ENCODE assay signal across 9 cellular contexts in genomic region chr2:105919826-105920225, GRCh38.
A peak's percentile ranks its signal among the peaks of the same experiment; 100 is the strongest.
DNase-seq lines count a peak whose midpoint lies in the region; ATAC-seq, FAIRE-seq and TF ChIP-seq lines count a peak whose summit lies in the region.
"Had no signal": no experiment of that assay in that cellular context is flagged by ENCODE, and none has a peak within 500 bp of the region (broad histone marks: within the 10 kb centered on the region; RNA-seq: fewer than 3 reads in every experiment).

No MANE protein-coding gene starts in this region.

- BruUV-seq in HepG2 (replicated peaks; lab: Mats Ljungman, UMichigan): no TSS peak

- TF ChIP-seq POLR2A in HepG2 (IDR thresholded peaks at IDR 0.05; ENCODE audit: insufficient read depth in 1 of 2, low read depth in 2 of 2, low read length in 2 of 2): no peak

- no peak for TF ChIP-seq RAD21 in HepG2 (CRISPR knock-in tag; IDR thresholded peaks at IDR 0.05)

- no peaks in the 10 kb centered on the region for H4K20me1 ChIP-seq in HepG2 (ENCODE audit: insufficient read depth, low read length)

- CTCF ChIA-PET in HepG2 (lab: Yijun Ruan, JAX; ENCODE audit: low intra/inter-chr PET ratio, low total read pairs): no interaction called here

- peak overlapping the region; percentile 77 for H3K4me2 ChIP-seq in HepG2 (ENCODE audit: low read depth, low read length)

- H3K36me3 ChIP-seq in GM06990 (ENCODE audit: control insufficient read depth, insufficient read depth, low read length) (no peaks in the 10 kb centered on the region), HepG2 (replicated peaks in 1 of 2; ENCODE audit: control insufficient read depth in 1 of 2, insufficient read depth in 2 of 2, low read length in 2 of 2) (no peaks in the 10 kb centered on the region)

- H3K9me3 ChIP-seq in HepG2 (ENCODE audit: low read length): no peaks in the 10 kb centered on the region

- POLR2A ChIA-PET in HepG2 (lab: Yijun Ruan, JAX): interaction anchor here (0.9 to 2.1 kb wide), 12 partner anchors 7 to 207 kb away, joined by 3 to 10 read pairs (median 5); no protein-coding TSS in a partner anchor

- peak overlapping the region; percentile 78 for H3K27ac ChIP-seq in HepG2 (ENCODE audit: extremely low read length, insufficient read depth, low read length)
- H3K27ac ChIP-seq: skin epidermis had no signal

- TF ChIP-seq EP300 in HepG2 (IDR thresholded peaks at IDR 0.05; ENCODE audit: low read depth in 2 of 2, low read length in 2 of 2): no peak
- no peak for TF ChIP-seq EP300 in HepG2 (CRISPR knock-in tag; IDR thresholded peaks at IDR 0.05; ENCODE audit: borderline replicate concordance)

- peaks cover 52% of the 10 kb centered on the region for H3K4me1 ChIP-seq in HepG2 (ENCODE audit: insufficient read depth, low read length)

- no peak overlapping the region for H3K4me3 ChIP-seq in GM06990 (replicated peaks; ENCODE audit: low read depth, low read length)
- peak overlapping the region in 1 of 3 experiments; percentile 39; a peak in 1 of 6 replicates for H3K4me3 ChIP-seq in HepG2 (replicated peaks in 1 of 3; ENCODE audit: insufficient read depth in 1 of 3, low read depth in 2 of 3, low read length in 3 of 3)
- H3K4me3 ChIP-seq: skin epidermis had no signal

- H3K9ac ChIP-seq in HepG2 (ENCODE audit: insufficient read depth, low read depth, low read length): peak overlapping the region; percentile 47

- no peak for FAIRE-seq in HepG2 (lab: Jason Lieb, UNC)
- FAIRE-seq in urothelium cell line (lab: Jason Lieb, UNC): peak; percentile 42

- H3K27me3 ChIP-seq in GM06990 (replicated peaks; ENCODE audit: control insufficient read depth, insufficient read depth, low read length) (no peaks in the 10 kb centered on the region), HepG2 (ENCODE audit: control insufficient read depth in 1 of 2, insufficient read depth in 2 of 2, low read length in 2 of 2) (no peaks in the 10 kb centered on the region)

- TF ChIP-seq CTCF in GM06990 (IDR thresholded peaks at IDR 0.05; ENCODE audit: insufficient read depth, low read length, poor library complexity, severe bottlenecking) (peak; percentile 71), HepG2 (CRISPR knock-in tag; IDR thresholded peaks at IDR 0.05) (peak; percentile 70)

- no peak overlapping the region for H2AFZ ChIP-seq in HepG2 (ENCODE audit: low read length)

- ATAC-seq in HepG2 (peak; percentile 32), GM19455 (IDR thresholded peaks at IDR 0.05; ENCODE audit: unreplicated experiment) (no peak), GM19397 (IDR thresholded peaks at IDR 0.05; ENCODE audit: unreplicated experiment) (no peak)

- no peaks in the 10 kb centered on the region for H3K79me2 ChIP-seq in HepG2 (ENCODE audit: insufficient read depth, low read length)

- intact Hi-C loops in HepG2 (cut with micrococcal nuclease; ENCODE audit: unreplicated experiment): loop anchor here (1.0 to 5.0 kb wide), 6 partner anchors 9 to 178 kb away; partner anchors contain the start of gene NCK2

- no peak for DNase-seq in GM06990 (ENCODE audit: extremely low read depth, insufficient read length)
- peak; percentile 54 for DNase-seq in RPMI7951 (ENCODE audit: low read depth)
- DNase-seq in astrocyte of the hippocampus (ENCODE audit: low read depth, low spot score): peak; percentile 34
- peak; percentile 35 for DNase-seq in HepG2 (ENCODE audit: low spot score)
- DNase-seq in urothelium cell line (ENCODE audit: low spot score): peak; percentile 76
- no peak for DNase-seq in C1 segment of cervical spinal cord (lab: John Stamatoyannopoulos, UW)

- in situ Hi-C loops in HepG2 (cut with HindIII; ENCODE audit: extremely low pct_ligation_motif_present, low pct_unique_long_range_greater_than_20kb): no loop called here

TF ChIP-seq in HepG2, 621 proteins besides CTCF, POLR2A, EP300 and RAD21 (continues in another document):
- TF ChIP-seq EHMT2 (IDR thresholded peaks at IDR 0.05; ENCODE audit: borderline replicate concordance, low read depth, low read length) (peak; percentile 48; the same call in 1 of the 2 replicates), MBD4 (IDR thresholded peaks at IDR 0.05; ENCODE audit: borderline replicate concordance, low read length) (no peak), YEATS2 (CRISPR knock-in tag; IDR thresholded peaks at IDR 0.05; ENCODE audit: borderline replicate concordance) (0 out of 2 replicates have a peak, but pooled peaks have one; percentile 3), TCF7 (IDR thresholded peaks at IDR 0.05; ENCODE audit: low read depth) (no peak), ZNF616 (CRISPR knock-in tag; IDR thresholded peaks at IDR 0.05; ENCODE audit: low read depth) (no peak), MED13 (CRISPR knock-in tag; IDR thresholded peaks at IDR 0.05) (no peak), AHR (CRISPR knock-in tag; IDR thresholded peaks at IDR 0.05) (no peak), ZFX (CRISPR knock-in tag; IDR thresholded peaks at IDR 0.05; ENCODE audit: low read depth) (no peak), ZNF598 (CRISPR knock-in tag; IDR thresholded peaks at IDR 0.05; ENCODE audit: borderline replicate concordance) (0 out of 2 replicates have a peak, but pooled peaks have one; percentile 9)
- TF ChIP-seq, protein P1, sequence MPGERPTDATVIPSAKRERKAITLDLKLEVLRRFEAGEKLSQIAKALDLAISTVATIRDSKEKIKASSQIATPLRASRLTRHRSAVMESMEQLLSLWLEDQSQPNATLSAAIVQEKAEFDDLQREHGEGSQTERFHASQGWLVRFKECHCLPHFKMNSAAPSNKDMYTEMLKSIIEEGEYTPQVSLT (CRISPR knock-in tag; IDR thresholded peaks at IDR 0.05; ENCODE audit: borderline replicate concordance, low read depth): no peak
- TF ChIP-seq, protein P2, sequence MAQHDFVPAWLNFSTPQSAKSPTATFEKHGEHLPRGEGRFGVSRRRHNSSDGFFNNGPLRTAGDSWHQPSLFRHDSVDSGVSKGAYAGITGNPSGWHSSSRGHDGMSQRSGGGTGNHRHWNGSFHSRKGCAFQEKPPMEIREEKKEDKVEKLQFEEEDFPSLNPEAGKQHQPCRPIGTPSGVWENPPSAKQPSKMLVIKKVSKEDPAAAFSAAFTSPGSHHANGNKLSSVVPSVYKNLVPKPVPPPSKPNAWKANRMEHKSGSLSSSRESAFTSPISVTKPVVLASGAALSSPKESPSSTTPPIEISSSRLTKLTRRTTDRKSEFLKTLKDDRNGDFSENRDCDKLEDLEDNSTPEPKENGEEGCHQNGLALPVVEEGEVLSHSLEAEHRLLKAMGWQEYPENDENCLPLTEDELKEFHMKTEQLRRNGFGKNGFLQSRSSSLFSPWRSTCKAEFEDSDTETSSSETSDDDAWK (CRISPR knock-in tag; IDR thresholded peaks at IDR 0.05): no peak
- TF ChIP-seq, protein P3, sequence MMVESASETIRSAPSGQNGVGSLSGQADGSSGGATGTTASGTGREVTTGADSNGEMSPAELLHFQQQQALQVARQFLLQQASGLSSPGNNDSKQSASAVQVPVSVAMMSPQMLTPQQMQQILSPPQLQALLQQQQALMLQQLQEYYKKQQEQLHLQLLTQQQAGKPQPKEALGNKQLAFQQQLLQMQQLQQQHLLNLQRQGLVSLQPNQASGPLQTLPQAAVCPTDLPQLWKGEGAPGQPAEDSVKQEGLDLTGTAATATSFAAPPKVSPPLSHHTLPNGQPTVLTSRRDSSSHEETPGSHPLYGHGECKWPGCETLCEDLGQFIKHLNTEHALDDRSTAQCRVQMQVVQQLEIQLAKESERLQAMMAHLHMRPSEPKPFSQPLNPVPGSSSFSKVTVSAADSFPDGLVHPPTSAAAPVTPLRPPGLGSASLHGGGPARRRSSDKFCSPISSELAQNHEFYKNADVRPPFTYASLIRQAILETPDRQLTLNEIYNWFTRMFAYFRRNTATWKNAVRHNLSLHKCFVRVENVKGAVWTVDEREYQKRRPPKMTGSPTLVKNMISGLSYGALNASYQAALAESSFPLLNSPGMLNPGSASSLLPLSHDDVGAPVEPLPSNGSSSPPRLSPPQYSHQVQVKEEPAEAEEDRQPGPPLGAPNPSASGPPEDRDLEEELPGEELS (CRISPR knock-in tag; IDR thresholded peaks at IDR 0.05): no peak
- TF ChIP-seq, protein P4, sequence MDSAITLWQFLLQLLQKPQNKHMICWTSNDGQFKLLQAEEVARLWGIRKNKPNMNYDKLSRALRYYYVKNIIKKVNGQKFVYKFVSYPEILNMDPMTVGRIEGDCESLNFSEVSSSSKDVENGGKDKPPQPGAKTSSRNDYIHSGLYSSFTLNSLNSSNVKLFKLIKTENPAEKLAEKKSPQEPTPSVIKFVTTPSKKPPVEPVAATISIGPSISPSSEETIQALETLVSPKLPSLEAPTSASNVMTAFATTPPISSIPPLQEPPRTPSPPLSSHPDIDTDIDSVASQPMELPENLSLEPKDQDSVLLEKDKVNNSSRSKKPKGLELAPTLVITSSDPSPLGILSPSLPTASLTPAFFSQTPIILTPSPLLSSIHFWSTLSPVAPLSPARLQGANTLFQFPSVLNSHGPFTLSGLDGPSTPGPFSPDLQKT (CRISPR knock-in tag; IDR thresholded peaks at IDR 0.05; ENCODE audit: borderline replicate concordance): no peak
- TF ChIP-seq, protein P5, sequence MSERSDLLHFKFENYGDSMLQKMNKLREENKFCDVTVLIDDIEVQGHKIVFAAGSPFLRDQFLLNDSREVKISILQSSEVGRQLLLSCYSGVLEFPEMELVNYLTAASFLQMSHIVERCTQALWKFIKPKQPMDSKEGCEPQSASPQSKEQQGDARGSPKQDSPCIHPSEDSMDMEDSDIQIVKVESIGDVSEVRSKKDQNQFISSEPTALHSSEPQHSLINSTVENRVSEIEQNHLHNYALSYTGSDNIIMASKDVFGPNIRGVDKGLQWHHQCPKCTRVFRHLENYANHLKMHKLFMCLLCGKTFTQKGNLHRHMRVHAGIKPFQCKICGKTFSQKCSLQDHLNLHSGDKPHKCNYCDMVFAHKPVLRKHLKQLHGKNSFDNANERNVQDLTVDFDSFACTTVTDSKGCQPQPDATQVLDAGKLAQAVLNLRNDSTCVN (CRISPR knock-in tag; IDR thresholded peaks at IDR 0.05; ENCODE audit: borderline replicate concordance): no peak
- TF ChIP-seq, protein P6, sequence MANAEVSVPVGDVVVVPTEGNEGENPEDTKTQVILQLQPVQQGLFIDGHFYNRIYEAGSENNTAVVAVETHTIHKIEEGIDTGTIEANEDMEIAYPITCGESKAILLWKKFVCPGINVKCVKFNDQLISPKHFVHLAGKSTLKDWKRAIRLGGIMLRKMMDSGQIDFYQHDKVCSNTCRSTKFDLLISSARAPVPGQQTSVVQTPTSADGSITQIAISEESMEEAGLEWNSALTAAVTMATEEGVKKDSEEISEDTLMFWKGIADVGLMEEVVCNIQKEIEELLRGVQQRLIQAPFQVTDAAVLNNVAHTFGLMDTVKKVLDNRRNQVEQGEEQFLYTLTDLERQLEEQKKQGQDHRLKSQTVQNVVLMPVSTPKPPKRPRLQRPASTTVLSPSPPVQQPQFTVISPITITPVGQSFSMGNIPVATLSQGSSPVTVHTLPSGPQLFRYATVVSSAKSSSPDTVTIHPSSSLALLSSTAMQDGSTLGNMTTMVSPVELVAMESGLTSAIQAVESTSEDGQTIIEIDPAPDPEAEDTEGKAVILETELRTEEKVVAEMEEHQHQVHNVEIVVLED (CRISPR knock-in tag; IDR thresholded peaks at IDR 0.05; ENCODE audit: borderline replicate concordance): 0 out of 2 replicates have a peak, but pooled peaks have one; percentile 4

Comparison
In these comparisons a context has a peak if more than half of its experiments do, and no peak if none do; other contexts are left out.
1. DNase-seq: peak in RPMI7951 (single experiment), astrocyte of the hippocampus (single experiment), HepG2 (single experiment) and urothelium cell line (single experiment); none in GM06990 (single experiment) and C1 segment of cervical spinal cord (0 of 14).